In genomic region chr2:181948227-181948626, GRCh38 we compare ENCODE assay signal across 18 cellular contexts. TPM values are rescaled to one million over a fixed set of nuclear protein-coding genes. Genes with fewer than 3 reads are reported as not detected.
"Had no signal": no experiment of that assay in that cellular context is flagged by ENCODE, and none has a peak within 500 bp of the region (broad histone marks: within the 10 kb centered on the region; RNA-seq: fewer than 3 reads in every experiment).

No MANE protein-coding gene starts in this region.

- H3K9me3 ChIP-seq: body of pancreas, left lung, psoas muscle had no signal

- H3K4me1 Mint-ChIP-seq: activated naive CD4-positive, alpha-beta T cell treated with anti-CD3 and anti-CD28 coated beads, Interleukin-2, amount 50 U/mL, for 24 hours; memory B cell; nephron had no signal

- H3K4me1 ChIP-seq: psoas muscle had no signal

- H3K27me3 ChIP-seq: body of pancreas, left lung had no signal

- ATAC-seq: body of pancreas, esophagus mucosa, left lung, psoas muscle, sciatic nerve had no signal

- H3K4me3 Mint-ChIP-seq: activated CD4-positive, alpha-beta T cell treated with anti-CD3 and anti-CD28 coated beads, Interleukin-2, amount 10 ng/mL, durations not matched to agents 7 days and 5 days; activated naive CD4-positive, alpha-beta T cell treated with anti-CD3 and anti-CD28 coated beads, Interleukin-2, amount 50 U/mL, for 24 hours; endodermal cell; memory B cell; nephron; stimulated activated naive CD8-positive, alpha-beta T cell treated with anti-CD3 and anti-CD28 coated beads, Interleukin-15, Interleukin-2, amounts not matched to agents 100 ng/mL and 50 ng/mL, for 24 hours had no signal

- DNase-seq: activated CD4-positive, alpha-beta T cell treated with anti-CD3 and anti-CD28 coated beads, Interleukin-2, amount 10 ng/mL, durations not matched to agents 7 days and 5 days; activated CD4-positive, CD25-positive, alpha-beta regulatory T cell; body of pancreas; endodermal cell; foreskin fibroblast; head of caudate nucleus; left lung; occipital lobe; psoas muscle; stimulated activated CD4-positive, alpha-beta T cell treated with anti-CD3 and anti-CD28 coated beads, Interleukin-12 subunit alpha, Interleukin-12 subunit beta, amount 100 ng/mL, for 4 hours; T-helper 2 cell had no signal

- H3K27ac Mint-ChIP-seq: activated CD4-positive, alpha-beta T cell treated with anti-CD3 and anti-CD28 coated beads, Interleukin-2, amount 10 ng/mL, durations not matched to agents 7 days and 5 days; activated naive CD4-positive, alpha-beta T cell treated with anti-CD3 and anti-CD28 coated beads, Interleukin-2, amount 50 U/mL, for 24 hours; endodermal cell; memory B cell; nephron; stimulated activated naive CD8-positive, alpha-beta T cell treated with anti-CD3 and anti-CD28 coated beads, Interleukin-15, Interleukin-2, amounts not matched to agents 100 ng/mL and 50 ng/mL, for 24 hours had no signal

- H3K36me3 ChIP-seq: left lung had no signal

- H3K4me3 ChIP-seq: body of pancreas, left lung, psoas muscle had no signal

- H3K36me3 Mint-ChIP-seq: activated naive CD4-positive, alpha-beta T cell treated with anti-CD3 and anti-CD28 coated beads, Interleukin-2, amount 50 U/mL, for 24 hours; memory B cell had no signal

- H3K9me3 Mint-ChIP-seq: activated CD4-positive, alpha-beta T cell treated with anti-CD3 and anti-CD28 coated beads, Interleukin-2, amount 10 ng/mL, durations not matched to agents 7 days and 5 days; activated naive CD4-positive, alpha-beta T cell treated with anti-CD3 and anti-CD28 coated beads, Interleukin-2, amount 50 U/mL, for 24 hours; endodermal cell; memory B cell; nephron; stimulated activated naive CD8-positive, alpha-beta T cell treated with anti-CD3 and anti-CD28 coated beads, Interleukin-15, Interleukin-2, amounts not matched to agents 100 ng/mL and 50 ng/mL, for 24 hours had no signal

- H3K27ac ChIP-seq: body of pancreas, left lung, psoas muscle had no signal

RNA-seq across cellular contexts. Expression of gene PPP1R1C, which starts 37.4 kb away (rescaled TPM):
- total RNA-seq: activated CD4-positive, alpha-beta T cell treated with anti-CD3 and anti-CD28 coated beads, Interleukin-2, amount 10 ng/mL, durations not matched to agents 7 days and 5 days; activated CD8-positive, alpha-beta memory T cell treated with anti-CD3 and anti-CD28 coated beads for 36 hours had no signal
